In genomic region chr1:224721000-224721399, GRCh38 we compare ENCODE assay signal across 29 cellular contexts.
"Had no signal": no experiment of that assay in that cellular context is flagged by ENCODE, and none has a peak within 500 bp of the region (broad histone marks: within the 10 kb centered on the region; RNA-seq: fewer than 3 reads in every experiment).

No MANE protein-coding gene starts in this region.

- ATAC-seq: left colon; natural killer cell; stimulated activated memory B cell treated with anti-CD40 and anti-IgM and Interleukin-4, amounts not matched to agents 10 μg/mL and 1 μg/mL and 100 μg/mL, for 72 hours; stimulated activated naive CD8-positive, alpha-beta T cell treated with anti-CD3 and anti-CD28 coated beads, Interleukin-15, amount 100 ng/mL, for 72 hours had no signal

- DNase-seq: hypothalamus; immature natural killer cell; kidney; left colon; left ventricle myocardium inferior; mammary epithelial cell; mesenchymal stem cell; naive B cell; natural killer cell; nephron progenitor cell; occipital lobe; right lobe of liver; stimulated activated CD4-positive, alpha-beta T cell treated with anti-CD3 and anti-CD28 coated beads, Interleukin-1b, Interleukin-23, amount 100 ng/mL, for 48 hours; stimulated activated CD4-positive, alpha-beta T cell treated with anti-CD3 and anti-CD28 coated beads, Interleukin-2, amount 100 ng/mL, for 48 hours; stimulated activated CD4-positive, alpha-beta T cell treated with anti-CD3 and anti-CD28 coated beads, Interleukin-4, amount 100 ng/mL, for 4 hours; stimulated activated CD8-positive, alpha-beta memory T cell treated with anti-CD3 and anti-CD28 coated beads, Interleukin-4, amount 100 ng/mL, for 48 hours; stimulated activated naive CD4-positive, alpha-beta T cell treated with Interleukin-2 at 50 U/mL for 16 hours; stimulated activated naive CD8-positive, alpha-beta T cell treated with anti-CD3 and anti-CD28 coated beads, Interleukin-15, amount 100 ng/mL, for 72 hours; substantia nigra had no signal

- H3K27ac ChIP-seq: left ventricle myocardium inferior, neural progenitor cell, neutrophil, parathyroid adenoma, right atrium auricular region, right lobe of liver, tibial nerve, vagina had no signal

- H3K36me3 Mint-ChIP-seq: immature natural killer cell; mesothelial cell of epicardium; naive B cell; natural killer cell; neural progenitor cell; stimulated activated memory B cell treated with anti-CD40 and anti-IgM and Interleukin-4, amounts not matched to agents 10 μg/mL and 1 μg/mL and 100 μg/mL, for 72 hours; type B pancreatic cell had no signal

- H3K4me3 Mint-ChIP-seq: immature natural killer cell; mesothelial cell of epicardium; natural killer cell; nephron progenitor cell; neural progenitor cell; stimulated activated memory B cell treated with anti-CD40 and anti-IgM and Interleukin-4, amounts not matched to agents 10 μg/mL and 1 μg/mL and 100 μg/mL, for 72 hours; stimulated activated naive CD8-positive, alpha-beta T cell treated with anti-CD3 and anti-CD28 coated beads, Interleukin-15, amount 100 ng/mL, for 72 hours; type B pancreatic cell had no signal

- H3K27me3 ChIP-seq: neural progenitor cell, neutrophil, right atrium auricular region, right lobe of liver, tibial nerve, vagina had no signal

- H3K4me1 ChIP-seq: left ventricle myocardium inferior, neural progenitor cell, parathyroid adenoma, right atrium auricular region, right lobe of liver had no signal

- H3K4me3 ChIP-seq: left ventricle myocardium inferior, neural progenitor cell, right atrium auricular region, right lobe of liver, smooth muscle cell, tibial nerve, vagina had no signal

- H3K27ac Mint-ChIP-seq: immature natural killer cell; mesothelial cell of epicardium; naive B cell; natural killer cell; nephron progenitor cell; neural progenitor cell; stimulated activated memory B cell treated with anti-CD40 and anti-IgM and Interleukin-4, amounts not matched to agents 10 μg/mL and 1 μg/mL and 100 μg/mL, for 72 hours; stimulated activated naive CD8-positive, alpha-beta T cell treated with anti-CD3 and anti-CD28 coated beads, Interleukin-15, amount 100 ng/mL, for 72 hours; type B pancreatic cell had no signal

- H3K36me3 ChIP-seq: left ventricle myocardium inferior, neural progenitor cell, neutrophil, right atrium auricular region, right lobe of liver, tibial nerve, vagina had no signal

- H3K9me3 Mint-ChIP-seq: immature natural killer cell; mesothelial cell of epicardium; natural killer cell; nephron progenitor cell; neural progenitor cell; stimulated activated memory B cell treated with anti-CD40 and anti-IgM and Interleukin-4, amounts not matched to agents 10 μg/mL and 1 μg/mL and 100 μg/mL, for 72 hours; stimulated activated naive CD8-positive, alpha-beta T cell treated with anti-CD3 and anti-CD28 coated beads, Interleukin-15, amount 100 ng/mL, for 72 hours had no signal

- H3K9me3 ChIP-seq: left ventricle myocardium inferior, neutrophil, right atrium auricular region, right lobe of liver, tibial nerve, vagina had no signal

- H3K4me1 Mint-ChIP-seq: immature natural killer cell; mesothelial cell of epicardium; naive B cell; natural killer cell; stimulated activated memory B cell treated with anti-CD40 and anti-IgM and Interleukin-4, amounts not matched to agents 10 μg/mL and 1 μg/mL and 100 μg/mL, for 72 hours had no signal
